ENCODE assay signal across 24 cellular contexts in genomic region chr3:161859057-161859456, GRCh38.
"Had no signal": no experiment of that assay in that cellular context is flagged by ENCODE, and none has a peak within 500 bp of the region (broad histone marks: within the 10 kb centered on the region; RNA-seq: fewer than 3 reads in every experiment).

No MANE protein-coding gene starts in this region.

- H3K9me3 ChIP-seq: esophagus squamous epithelium, gastrocnemius medialis, heart right ventricle, left lung, lower lobe of right lung, mucosa of descending colon had no signal

- H3K79me2 ChIP-seq: hepatocyte had no signal

- H3K27ac ChIP-seq: epithelial cell of prostate, esophagus squamous epithelium, gastrocnemius medialis, heart right ventricle, left lung, lower lobe of right lung had no signal

- H3K36me3 ChIP-seq: esophagus squamous epithelium, gastrocnemius medialis, heart right ventricle, left lung, lower lobe of right lung had no signal

- DNase-seq: cortex of kidney; effector CD8-positive, alpha-beta T cell; effector memory CD8-positive, alpha-beta T cell; endodermal cell; erythroblast; esophagus squamous epithelium; foreskin fibroblast; foreskin melanocyte; gastrocnemius medialis; glutamatergic neuron; head of caudate nucleus; heart right ventricle; hypothalamus; left cardiac atrium; left lung; left ventricle myocardium superior; lower lobe of right lung; mesenchymal stem cell; mucosa of descending colon; naive B cell; naive thymus-derived CD8-positive, alpha-beta T cell had no signal

- ATAC-seq: effector memory CD8-positive, alpha-beta T cell; esophagus mucosa; gastrocnemius medialis; heart right ventricle; left cardiac atrium; left lung; left ventricle myocardium superior; lower lobe of right lung; mucosa of descending colon; naive thymus-derived CD8-positive, alpha-beta T cell had no signal

- H3K4me1 ChIP-seq: gastrocnemius medialis, heart right ventricle, left lung, lower lobe of right lung had no signal

- H3K4me3 ChIP-seq: esophagus squamous epithelium, gastrocnemius medialis, heart right ventricle, hepatocyte, left lung, lower lobe of right lung, mucosa of descending colon had no signal

- H3K27me3 ChIP-seq: esophagus squamous epithelium, gastrocnemius medialis, heart right ventricle, hepatocyte, left lung had no signal
